Comparison of ENCODE assay signal across 15 cellular contexts in the genomic region with DNA sequence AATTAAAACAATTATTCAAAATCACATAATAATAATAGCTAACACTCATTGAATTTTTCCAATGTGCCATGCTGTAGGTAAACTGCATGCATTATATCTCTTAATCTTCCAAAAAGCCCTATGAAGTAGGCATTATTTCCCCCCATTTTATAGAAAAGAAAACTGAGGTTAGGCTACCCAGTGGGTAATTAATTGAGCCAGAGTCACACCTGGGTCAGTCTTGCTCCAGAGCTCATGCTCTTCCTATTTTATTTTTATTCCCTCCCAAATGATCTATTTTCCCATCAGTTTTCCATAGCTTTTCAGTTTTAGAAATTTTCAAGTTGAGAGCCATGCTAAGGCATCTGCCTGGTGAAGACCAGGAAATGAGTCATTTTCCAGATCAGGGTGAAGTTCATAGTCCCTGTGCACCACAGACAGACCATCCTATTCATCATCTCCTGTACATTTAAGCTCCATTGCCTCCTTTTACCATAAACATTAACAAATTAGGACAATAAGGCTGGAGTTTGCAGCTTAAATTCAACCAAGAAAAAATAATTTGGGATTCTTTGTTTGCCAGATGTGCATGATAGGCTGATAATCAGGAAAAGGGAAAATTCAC.
DNase-seq lines count a peak whose midpoint lies in the region; ATAC-seq, FAIRE-seq and TF ChIP-seq lines count a peak whose summit lies in the region.
"Had no signal": no experiment of that assay in that cellular context is flagged by ENCODE, and none has a peak within 500 bp of the region (broad histone marks: within the 10 kb centered on the region; RNA-seq: fewer than 3 reads in every experiment).

No MANE protein-coding gene starts in this region.

- peak; percentile 90 for ATAC-seq in PC-3
- ATAC-seq: stimulated activated naive CD8-positive, alpha-beta T cell treated with anti-CD3 and anti-CD28 coated beads, Interleukin-15, Interleukin-2, amounts not matched to agents 100 U/mL and 50 U/mL, for 24 hours had no signal

- BruUV-seq in PC-3 (replicated peaks; lab: Mats Ljungman, UMichigan) (no TSS peak), mammary epithelial cell (replicated peaks; lab: Mats Ljungman, UMichigan) (no TSS peak)

- no peaks in the 10 kb centered on the region for H3F3A ChIP-seq in PC-3 (ENCODE audit: low read length, unreplicated experiment)

- DNase-seq in ELR (ENCODE audit: low read depth) (peak; percentile 89), PC-3 (peak; percentile 81), mammary epithelial cell (peak; percentile 3), small intestine (no peak), NCI-H748 (lab: John Stamatoyannopoulos, UW; ENCODE audit: unreplicated experiment) (no peak), T-helper 2 cell (no peak)
- DNase-seq in activated T-cell treated with anti-CD3 and anti-CD28 coated beads, Interleukin-2, amount 50 U/mL, for 48 hours, result no peak
- DNase-seq: activated CD4-positive, alpha-beta T cell treated with anti-CD3 and anti-CD28 coated beads, Interleukin-2, amount 50 U/mL, for 4 hours; CD4-positive, alpha-beta memory T cell; Karpas-422; stimulated activated CD4-positive, alpha-beta T cell treated with anti-CD3 and anti-CD28 coated beads, Interleukin-4, amount 100 ng/mL, for 1 hour; stimulated activated naive CD8-positive, alpha-beta T cell treated with anti-CD3 and anti-CD28 coated beads, Interleukin-15, Interleukin-2, amounts not matched to agents 100 U/mL and 50 U/mL, for 24 hours had no signal

- H4K20me1 ChIP-seq in PC-3 (ENCODE audit: low read length) (no peaks in the 10 kb centered on the region), mammary epithelial cell (ENCODE audit: insufficient read depth, low read length) (no peaks in the 10 kb centered on the region)

- no peaks in the 10 kb centered on the region for H3K9me3 ChIP-seq in PC-3 (ENCODE audit: low read length)
- H3K9me3 ChIP-seq in mammary epithelial cell (replicated peaks; ENCODE audit: insufficient read depth, low read length), result no peaks in the 10 kb centered on the region
- peaks cover 6% of the 10 kb centered on the region for H3K9me3 ChIP-seq in mesodermal cell (ENCODE audit: control insufficient read depth, low read length)
- H3K9me3 ChIP-seq in small intestine (ENCODE audit: control insufficient read depth, low read depth), result no peaks in the 10 kb centered on the region

- H2AFZ ChIP-seq in PC-3 (ENCODE audit: low read length) (no peak overlapping the region), mammary epithelial cell (ENCODE audit: low read depth, low read length) (no peak overlapping the region)

- H3K79me2 ChIP-seq in PC-3 (ENCODE audit: low read length), result no peaks in the 10 kb centered on the region
- no peaks in the 10 kb centered on the region for H3K79me2 ChIP-seq in mammary epithelial cell (ENCODE audit: insufficient read depth, low read length)

- intact Hi-C loops in PC-3 (cut with micrococcal nuclease) (loop anchor here (1.0 to 10.0 kb wide), 9 partner anchors 24 to 1128 kb away; no protein-coding TSS in a partner anchor), mammary epithelial cell (cut with micrococcal nuclease) (no loop called here)

- no peak for TF ChIP-seq CTCF in PC-3 (conservative IDR thresholded peaks at IDR 0.05; ENCODE audit: low read depth, low read length)
- no peak for TF ChIP-seq CTCF in mammary epithelial cell (conservative IDR thresholded peaks at IDR 0.05 in 1 of 2, IDR thresholded peaks at IDR 0.05 in 1 of 2; ENCODE audit: extremely low read depth in 1 of 2, insufficient read depth in 1 of 2, low read depth in 1 of 2, low read length in 2 of 2)

- H3K4me1 ChIP-seq in PC-3 (ENCODE audit: insufficient read depth, low read length) (peaks cover 30% of the 10 kb centered on the region), mammary epithelial cell (ENCODE audit: insufficient read depth, low read length) (no peaks in the 10 kb centered on the region), mesodermal cell (ENCODE audit: control insufficient read depth, insufficient read depth, low read length, poor library complexity, severe bottlenecking) (peaks cover 5% of the 10 kb centered on the region), small intestine (ENCODE audit: control insufficient read depth in 2 of 2, insufficient read depth in 1 of 2, low read depth in 1 of 2, low read length in 1 of 2) (no peaks in the 10 kb centered on the region)

- H3K27me3 ChIP-seq in PC-3 (ENCODE audit: low read length), result no peaks in the 10 kb centered on the region
- H3K27me3 ChIP-seq in mammary epithelial cell (ENCODE audit: insufficient read depth, low read length), result no peaks in the 10 kb centered on the region
- H3K27me3 ChIP-seq in small intestine (ENCODE audit: control insufficient read depth in 2 of 2, insufficient read depth in 2 of 2, low read length in 2 of 2), result no peaks in the 10 kb centered on the region
- H3K27me3 ChIP-seq: cardiac muscle cell had no signal

- CTCF ChIA-PET in PC-3 (lab: Charles Lee) (interaction anchor here (1.2 kb wide), 1 partner anchor 60 kb away, joined by 6 read pairs; no protein-coding TSS in a partner anchor), mammary epithelial cell (lab: Charles Lee; ENCODE audit: low non-redundant PET) (no interaction called here)

- in situ Hi-C loops in mammary epithelial cell (cut with MboI; ENCODE audit: low sequenced_read_pairs in 2 of 2), result no loop called here

- H3K4me3 ChIP-seq in PC-3 (ENCODE audit: low read length) (peak overlapping the region; percentile 27; the same call in 1 of the 2 replicates), mammary epithelial cell (replicated peaks in 1 of 3; ENCODE audit: insufficient read depth in 1 of 3, low read depth in 2 of 3, low read length in 3 of 3) (no peak overlapping the region), mesodermal cell (ENCODE audit: extremely low read depth, insufficient read depth, low read length, poor library complexity, severe bottlenecking) (no peak overlapping the region), small intestine (ENCODE audit: low read depth in 1 of 2, low read length in 2 of 2) (no peak overlapping the region)
- H3K4me3 ChIP-seq: cardiac muscle cell had no signal

- H3K9ac ChIP-seq in PC-3 (ENCODE audit: low read length), result peak overlapping the region; percentile 52
- no peak overlapping the region for H3K9ac ChIP-seq in mammary epithelial cell (ENCODE audit: insufficient read depth, low read length)

- H3K27ac ChIP-seq in PC-3 (ENCODE audit: low read length) (peak overlapping the region; percentile 74), mammary epithelial cell (ENCODE audit: insufficient read depth, low read depth, low read length) (no peak overlapping the region), mesodermal cell (ENCODE audit: low read depth, low read length, severe bottlenecking) (peak overlapping the region; percentile 33), small intestine (ENCODE audit: low read depth in 1 of 2, low read length in 1 of 2) (no peak overlapping the region)
- H3K27ac ChIP-seq: cardiac muscle cell, epithelial cell of prostate had no signal

- no peaks in the 10 kb centered on the region for H3K36me3 ChIP-seq in PC-3 (ENCODE audit: low read depth, low read length)
- no peaks in the 10 kb centered on the region for H3K36me3 ChIP-seq in mammary epithelial cell (ENCODE audit: insufficient read depth, low read length)
- no peaks in the 10 kb centered on the region for H3K36me3 ChIP-seq in mesodermal cell (ENCODE audit: control insufficient read depth, insufficient read depth, low read length)
- no peaks in the 10 kb centered on the region for H3K36me3 ChIP-seq in small intestine (ENCODE audit: control insufficient read depth in 2 of 2, insufficient read depth in 2 of 2, low read length in 2 of 2)
- H3K36me3 ChIP-seq: cardiac muscle cell had no signal

- no peak for FAIRE-seq in small intestine (lab: Jason Lieb, UNC)

- H3K4me2 ChIP-seq in PC-3 (ENCODE audit: low read length) (peak overlapping the region; percentile 59), mammary epithelial cell (ENCODE audit: insufficient read depth, low read depth, low read length) (no peak overlapping the region)

- dilution Hi-C loops in mammary epithelial cell (cut with HindIII; ENCODE audit: low sequenced_read_pairs), result no loop called here

- H3K9me2 ChIP-seq in PC-3 (replicated peaks; ENCODE audit: low read length), result no peaks in the 10 kb centered on the region

- POLR2A ChIA-PET in PC-3 (lab: Charles Lee; ENCODE audit: unreplicated experiment), result interaction anchor here (0.6 kb wide), 1 partner anchor 107 kb away, joined by 3 read pairs; no protein-coding TSS in a partner anchor

Comparison
In these comparisons a context has a peak if more than half of its experiments do, and no peak if none do; other contexts are left out.
1. DNase-seq: peak in ELR (single experiment), PC-3 (single experiment) and mammary epithelial cell (single experiment); none in small intestine (single experiment), NCI-H748 (single experiment), T-helper 2 cell (0 of 5) and activated T-cell treated with anti-CD3 and anti-CD28 coated beads, Interleukin-2, amount 50 U/mL, for 48 hours (0 of 2).
2. H3K27ac ChIP-seq: peak in PC-3 (single experiment) and mesodermal cell (single experiment); none in mammary epithelial cell (single experiment) and small intestine (0 of 2).